Comparison of ENCODE assay signal across 20 cellular contexts in genomic region chr1:224429616-224430015, GRCh38. TPM values are rescaled to one million over a fixed set of nuclear protein-coding genes. Genes with fewer than 3 reads are reported as not detected.
A peak's percentile ranks its signal among the peaks of the same experiment; 100 is the strongest.
DNase-seq lines count a peak whose midpoint lies in the region; ATAC-seq and TF ChIP-seq lines count a peak whose summit lies in the region.
"Had no signal": no experiment of that assay in that cellular context is flagged by ENCODE, and none has a peak within 500 bp of the region (broad histone marks: within the 10 kb centered on the region; RNA-seq: fewer than 3 reads in every experiment).

No MANE protein-coding gene starts in this region.

- no peaks in the 10 kb centered on the region for H3K27me3 ChIP-seq in AG04450 (ENCODE audit: control insufficient read depth, insufficient read depth, low read length)
- H3K27me3 ChIP-seq in esophagus muscularis mucosa = no peaks in the 10 kb centered on the region
- H3K27me3 ChIP-seq in psoas muscle (ENCODE audit: insufficient read depth in 3 of 3, low read length in 2 of 3) = no peaks in the 10 kb centered on the region
- no peaks in the 10 kb centered on the region for H3K27me3 ChIP-seq in CD4-positive, alpha-beta T cell (ENCODE audit: control insufficient read depth, insufficient read depth, low read length)
- H3K27me3 ChIP-seq: upper lobe of right lung had no signal

- no peak for TF ChIP-seq EP300 in esophagus muscularis mucosa (IDR thresholded peaks at IDR 0.05)

- H3K4me1 ChIP-seq in esophagus muscularis mucosa (peaks cover 43 to 81% (median 75%) of the 10 kb centered on the region in 4 donors), psoas muscle (peaks cover 43% of the 10 kb centered on the region)

- H3K4me3 ChIP-seq in AG04450 (ENCODE audit: low read depth, low read length) (peak overlapping the region; percentile 14; the same call in 1 of the 2 replicates), LNCaP clone FGC (ENCODE audit: low read depth, low read length) (peak overlapping the region; percentile 38), esophagus muscularis mucosa (no peak overlapping the region), psoas muscle (peak overlapping the region; percentile 85)

- H3K4me1 Mint-ChIP-seq in T-helper 2 cell treated with Interferon-gamma antibody and Interleukin-4, amounts not matched to agents 5 μg/mL and 100 μg/mL, for 36 hours (ENCODE audit: low read depth) = peaks cover 45% of the 10 kb centered on the region
- peaks cover 61% of the 10 kb centered on the region for H3K4me1 Mint-ChIP-seq in activated CD4-positive, alpha-beta T cell treated with anti-CD3 and anti-CD28 coated beads, Interleukin-2, amount 10 ng/mL, durations not matched to agents 7 days and 5 days
- peaks cover 69% of the 10 kb centered on the region for H3K4me1 Mint-ChIP-seq in CD4-positive, alpha-beta T cell (ENCODE audit: low read depth)

- peaks cover 56% of the 10 kb centered on the region for H3K36me3 Mint-ChIP-seq in T-helper 2 cell treated with Interferon-gamma antibody and Interleukin-4, amounts not matched to agents 5 μg/mL and 100 μg/mL, for 36 hours (ENCODE audit: low read depth)
- H3K36me3 Mint-ChIP-seq in activated CD4-positive, alpha-beta T cell treated with anti-CD3 and anti-CD28 coated beads, Interleukin-2, amount 10 ng/mL, durations not matched to agents 7 days and 5 days (ENCODE audit: low read depth) = peaks cover 54% of the 10 kb centered on the region
- peaks cover 74% of the 10 kb centered on the region for H3K36me3 Mint-ChIP-seq in CD4-positive, alpha-beta T cell (ENCODE audit: low read depth)

- TF ChIP-seq POLR2A in esophagus muscularis mucosa (IDR thresholded peaks at IDR 0.05; ENCODE audit: low read depth) = no peak

- TF ChIP-seq CTCF in AG04450 (IDR thresholded peaks at IDR 0.05; ENCODE audit: low read depth, low read length) = no peak
- no peak for TF ChIP-seq CTCF in LNCaP clone FGC (IDR thresholded peaks at IDR 0.05; ENCODE audit: control insufficient read depth, extremely low read depth, insufficient read depth)
- TF ChIP-seq CTCF in esophagus muscularis mucosa (IDR thresholded peaks at IDR 0.05) = no peak
- TF ChIP-seq CTCF in psoas muscle (IDR thresholded peaks at IDR 0.05) = no peak
- TF ChIP-seq CTCF in CD4-positive, alpha-beta T cell (IDR thresholded peaks at IDR 0.05) = no peak

- DNase-seq in AG04450 (ENCODE audit: low read depth, low spot score) = no peak
- DNase-seq in LNCaP clone FGC (ENCODE audit: low read depth) = peak; percentile 50
- no peak for DNase-seq in esophagus muscularis mucosa (ENCODE audit: extremely low spot score)
- DNase-seq in psoas muscle = no peak
- DNase-seq in T-helper 2 cell treated with Interferon-gamma antibody and Interleukin-4, amounts not matched to agents 5 μg/mL and 100 μg/mL, for 36 hours (ENCODE audit: low spot score) = no peak
- no peak for DNase-seq in activated effector memory CD4-positive, alpha-beta T cell treated with Interleukin-2 at 50 U/mL for 16 hours
- no peak for DNase-seq in activated CD4-positive, alpha-beta T cell treated with anti-CD3 and anti-CD28 coated beads, Interleukin-2, amount 10 ng/mL, durations not matched to agents 7 days and 5 days
- DNase-seq in CD4-positive, alpha-beta T cell = no peak
- DNase-seq: activated CD4-positive, alpha-beta T cell treated with anti-CD3 and anti-CD28 coated beads for 1 hour; activated CD8-positive, alpha-beta memory T cell treated with anti-CD3 and anti-CD28 coated beads, Interleukin-2, amount 10 ng/mL, durations not matched to agents 7 days and 5 days; activated gamma-delta T cell treated with Interleukin-2 at 50 U/mL for 16 hours; foreskin melanocyte; left colon; MV-4-11; NCI-H2081; NCI-H524 treated with DMSO at 0.1 percent for 48 hours; posterior cingulate gyrus; stimulated activated naive CD4-positive, alpha-beta T cell; T1000; upper lobe of right lung had no signal

- H3K27ac ChIP-seq in AG04450 (ENCODE audit: low read depth, low read length) = no peak overlapping the region
- peak overlapping the region; percentile 14 to 98 (median 97) for H3K27ac ChIP-seq in esophagus muscularis mucosa (replicated peaks in 1 of 4)
- H3K27ac ChIP-seq in psoas muscle = peak overlapping the region; percentile 96
- no peak overlapping the region for H3K27ac ChIP-seq in CD4-positive, alpha-beta T cell (ENCODE audit: low read depth, low read length)

- intact Hi-C loops in esophagus muscularis mucosa (cut with DNase I) = no loop called here
- intact Hi-C loops in psoas muscle (cut with DNase I) = loop anchor here in 1 of 2 donors (5.0 kb wide), 1 partner anchor 37 kb away; no protein-coding TSS in a partner anchor
- intact Hi-C loops in CD4-positive, alpha-beta T cell (cut with DNase I, micrococcal nuclease) = loop anchor here (5.0 to 10.0 kb wide), 4 partner anchors 37 to 1715 kb away; partner anchors contain the start of genes AIDA (in 1 of the 2), BROX (in 1 of the 2), DEGS1 (in 1 of the 2) and TP53BP2 (in 1 of the 2)

- no peaks in the 10 kb centered on the region for H3K9me3 ChIP-seq in AG04450 (ENCODE audit: control insufficient read depth, insufficient read depth, low read length)
- no peaks in the 10 kb centered on the region for H3K9me3 ChIP-seq in esophagus muscularis mucosa
- H3K9me3 ChIP-seq in psoas muscle = no peaks in the 10 kb centered on the region
- no peaks in the 10 kb centered on the region for H3K9me3 ChIP-seq in CD4-positive, alpha-beta T cell (ENCODE audit: control insufficient read depth, low read length)
- H3K9me3 ChIP-seq: upper lobe of right lung had no signal

- ATAC-seq in psoas muscle = no peak
- no peak for ATAC-seq in CD4-positive, alpha-beta T cell (ENCODE audit: poor library complexity)
- ATAC-seq: activated CD8-positive, alpha-beta memory T cell treated with anti-CD3 and anti-CD28 coated beads, Interleukin-2, amount 10 ng/mL, durations not matched to agents 7 days and 5 days; left colon; upper lobe of right lung had no signal

- no peak overlapping the region for H3K4me3 Mint-ChIP-seq in T-helper 2 cell treated with Interferon-gamma antibody and Interleukin-4, amounts not matched to agents 5 μg/mL and 100 μg/mL, for 36 hours
- no peak overlapping the region for H3K4me3 Mint-ChIP-seq in activated CD4-positive, alpha-beta T cell treated with anti-CD3 and anti-CD28 coated beads, Interleukin-2, amount 10 ng/mL, durations not matched to agents 7 days and 5 days
- no peak overlapping the region for H3K4me3 Mint-ChIP-seq in CD4-positive, alpha-beta T cell

- H3K9me3 Mint-ChIP-seq in T-helper 2 cell treated with Interferon-gamma antibody and Interleukin-4, amounts not matched to agents 5 μg/mL and 100 μg/mL, for 36 hours = no peaks in the 10 kb centered on the region
- H3K9me3 Mint-ChIP-seq in activated CD4-positive, alpha-beta T cell treated with anti-CD3 and anti-CD28 coated beads, Interleukin-2, amount 10 ng/mL, durations not matched to agents 7 days and 5 days = no peaks in the 10 kb centered on the region
- H3K9me3 Mint-ChIP-seq in CD4-positive, alpha-beta T cell = no peaks in the 10 kb centered on the region

- CTCF ChIA-PET in AG04450 (lab: Charles Lee) = interaction anchor here (1.0 to 1.5 kb wide), 2 partner anchors 96 to 465 kb away, joined by 3 to 4 read pairs; no protein-coding TSS in a partner anchor
- CTCF ChIA-PET in activated CD4-positive, alpha-beta T cell treated with anti-CD3 and anti-CD28 coated beads, Interleukin-2, amount 10 ng/mL, durations not matched to agents 7 days and 5 days (lab: Charles Lee) = interaction anchor here (0.8 to 1.9 kb wide), 3 partner anchors 16 to 332 kb away, joined by 3 to 5 read pairs (median 3); no protein-coding TSS in a partner anchor
- CTCF ChIA-PET in CD4-positive, alpha-beta T cell (lab: Charles Lee) = interaction anchor here (1.5 to 2.1 kb wide), 2 partner anchors 21 to 28 kb away, joined by 3 to 4 read pairs; no protein-coding TSS in a partner anchor

- 84% methylated on average over 2 of the region's 2 CpGs for WGBS in esophagus muscularis mucosa
- WGBS in psoas muscle, 3 donors = 77 to 84% (median 81%) methylated on average over 2 of the region's 2 CpGs

- H3K36me3 ChIP-seq in esophagus muscularis mucosa (peaks cover under 1 to 29% (median 15%) of the 10 kb centered on the region in 4 donors), psoas muscle (ENCODE audit: insufficient read depth in 1 of 2, low read depth in 1 of 2) (peaks cover 0 to 60% of the 10 kb centered on the region in 2 donors)

- H3K27ac Mint-ChIP-seq in T-helper 2 cell treated with Interferon-gamma antibody and Interleukin-4, amounts not matched to agents 5 μg/mL and 100 μg/mL, for 36 hours = no peak overlapping the region
- H3K27ac Mint-ChIP-seq in activated CD4-positive, alpha-beta T cell treated with anti-CD3 and anti-CD28 coated beads, Interleukin-2, amount 10 ng/mL, durations not matched to agents 7 days and 5 days = no peak overlapping the region
- no peak overlapping the region for H3K27ac Mint-ChIP-seq in CD4-positive, alpha-beta T cell

- no peaks in the 10 kb centered on the region for H3K27me3 Mint-ChIP-seq in T-helper 2 cell treated with Interferon-gamma antibody and Interleukin-4, amounts not matched to agents 5 μg/mL and 100 μg/mL, for 36 hours (ENCODE audit: low read depth)
- H3K27me3 Mint-ChIP-seq in activated CD4-positive, alpha-beta T cell treated with anti-CD3 and anti-CD28 coated beads, Interleukin-2, amount 10 ng/mL, durations not matched to agents 7 days and 5 days = no peaks in the 10 kb centered on the region
- H3K27me3 Mint-ChIP-seq in CD4-positive, alpha-beta T cell = no peaks in the 10 kb centered on the region
- H3K27me3 Mint-ChIP-seq: activated CD8-positive, alpha-beta memory T cell treated with anti-CD3 and anti-CD28 coated beads, Interleukin-2, amount 10 ng/mL, durations not matched to agents 7 days and 5 days had no signal

- POLR2A ChIA-PET in AG04450 (lab: Yijun Ruan, JAX) = no interaction called here
- POLR2A ChIA-PET in activated CD4-positive, alpha-beta T cell treated with anti-CD3 and anti-CD28 coated beads, Interleukin-2, amount 10 ng/mL, durations not matched to agents 7 days and 5 days (lab: Charles Lee) = no interaction called here
- POLR2A ChIA-PET in CD4-positive, alpha-beta T cell (lab: Charles Lee) = interaction anchor here (0.6 to 1.8 kb wide), 4 partner anchors 12 to 48 kb away, joined by 3 to 6 read pairs (median 4); no protein-coding TSS in a partner anchor

RNA-seq across cellular contexts. Expression of gene WDR26, which starts 5.0 kb away (rescaled TPM):
- polyA plus RNA-seq in AG04450 (2011; rRNA removed) (58.7 and 70.6 TPM in 2 replicates), psoas muscle (10 to 100 TPM; 29.1 to 68.0 (median 35.2) TPM)
- 97.2 and 120 TPM in 2 replicates for polyA minus RNA-seq in AG04450 (2011; rRNA and poly(A)+ RNA removed)
- total RNA-seq in esophagus muscularis mucosa (10 to 100 TPM; 74.9 to 84.7 (median 78.4) TPM), psoas muscle (100 to 1,000 TPM in 3 of 4 donors, 10 to 100 TPM in 1; 82.4 to 114 (median 107) TPM)
- total RNA-seq in activated CD4-positive, alpha-beta T cell treated with anti-CD3 and anti-CD28 coated beads, Interleukin-2, amount 10 ng/mL, durations not matched to agents 7 days and 5 days = 10 to 100 TPM; 67.7 to 74.2 TPM
- 100 to 1,000 TPM; 173 to 176 TPM for total RNA-seq in CD4-positive, alpha-beta T cell

Comparison
In these comparisons a context has a peak if more than half of its experiments do, and no peak if none do; other contexts are left out.
1. H3K27ac ChIP-seq: peak in esophagus muscularis mucosa (4 of 4) and psoas muscle (single experiment); none in AG04450 (single experiment) and CD4-positive, alpha-beta T cell (single experiment).
2. H3K4me3 ChIP-seq: peak in AG04450 (single experiment), LNCaP clone FGC (single experiment) and psoas muscle (single experiment); none in esophagus muscularis mucosa (0 of 4).